ENCODE assay signal across 19 cellular contexts in genomic region chr5:141864371-141865370, GRCh38. TPM values are rescaled to one million over a fixed set of nuclear protein-coding genes. Genes with fewer than 3 reads are reported as not detected.
DNase-seq lines count a peak whose midpoint lies in the region; ATAC-seq and TF ChIP-seq lines count a peak whose summit lies in the region.
"Had no signal": no experiment of that assay in that cellular context is flagged by ENCODE, and none has a peak within 500 bp of the region (broad histone marks: within the 10 kb centered on the region; RNA-seq: fewer than 3 reads in every experiment).

No MANE protein-coding gene starts in this region.

- no peaks in the 10 kb centered on the region for H4K20me1 ChIP-seq in PC-3 (ENCODE audit: low read length)

- peak overlapping the region; percentile 65; the same call in 1 of the 2 replicates for H3K4me2 ChIP-seq in PC-3 (ENCODE audit: low read length)

- no peak for ATAC-seq in PC-3
- ATAC-seq in GM21619 (IDR thresholded peaks at IDR 0.05; ENCODE audit: unreplicated experiment), result no peak
- ATAC-seq: heart left ventricle; stimulated activated effector memory CD8-positive, alpha-beta T cell treated with anti-CD3 and anti-CD28 coated beads, Interleukin-12 subunit alpha, Interleukin-12 subunit beta, amount 100 ng/mL, for 72 hours had no signal

- no peaks in the 10 kb centered on the region for H3K9me2 ChIP-seq in PC-3 (replicated peaks; ENCODE audit: low read length)

- H3K9me3 ChIP-seq in PC-3 (ENCODE audit: low read length) (no peaks in the 10 kb centered on the region), thyroid gland (no peaks in the 10 kb centered on the region)
- H3K9me3 ChIP-seq: BLaER1 treated with 17β-estradiol and CSF1 and Interleukin-3, amounts not matched to agents 10 nM and 100 nM; heart left ventricle; right atrium auricular region had no signal

- WGBS in thyroid gland, 2 donors, result 72 to 75% methylated on average over 18 to 22 of the region's 24 CpGs

- H3F3A ChIP-seq in PC-3 (ENCODE audit: low read length, unreplicated experiment), result no peaks in the 10 kb centered on the region

- H3K9ac ChIP-seq in PC-3 (ENCODE audit: low read length), result no peak overlapping the region
- H3K9ac ChIP-seq: BLaER1 treated with 17β-estradiol and CSF1 and Interleukin-3, amounts not matched to agents 10 nM and 100 nM had no signal

- H3K9me3 Mint-ChIP-seq in glutamatergic neuron (ENCODE audit: unreplicated experiment), result peaks cover under 1% of the 10 kb centered on the region
- H3K9me3 Mint-ChIP-seq: stimulated activated effector memory CD8-positive, alpha-beta T cell treated with anti-CD3 and anti-CD28 coated beads, Interleukin-12 subunit alpha, Interleukin-12 subunit beta, amount 100 ng/mL, for 72 hours; type B pancreatic cell had no signal

- DNase-seq in NCI-H748 (lab: John Stamatoyannopoulos, UW; ENCODE audit: unreplicated experiment) (peak; percentile 33), NCI-H748 treated with DMSO at 0.1 percent for 48 hours (lab: John Stamatoyannopoulos, UW) (no peak), PC-3 (no peak), glutamatergic neuron (no peak), thyroid gland (peak; percentile 60 to 63), NCI-H345 treated with DMSO at 0.1 percent for 48 hours (lab: John Stamatoyannopoulos, UW; ENCODE audit: unreplicated experiment) (no peak)
- no peak for DNase-seq in NK-92 treated with Interleukin-12 subunit alpha and Interleukin-12 subunit beta, amount 100 ng/mL, for 24 hours (lab: John Stamatoyannopoulos, UW)
- DNase-seq: activated CD4-positive, alpha-beta T cell treated with anti-CD3 and anti-CD28 coated beads, Interleukin-2, amount 50 U/mL, for 4 hours; heart left ventricle; NCI-H1694; NCI-H345; nucleus accumbens; Right ventricle myocardium superior had no signal

- BruUV-seq in PC-3 (replicated peaks; lab: Mats Ljungman, UMichigan), result TSS peak; percentile 5

- TF ChIP-seq CTCF in PC-3 (conservative IDR thresholded peaks at IDR 0.05; ENCODE audit: low read depth, low read length) (no peak), glutamatergic neuron (IDR thresholded peaks at IDR 0.05; ENCODE audit: partially characterized antibody, unreplicated experiment) (no peak), thyroid gland (IDR thresholded peaks at IDR 0.05) (no peak)

- no peak for TF ChIP-seq POLR2A in thyroid gland (IDR thresholded peaks at IDR 0.05)

- no peak overlapping the region for H2AFZ ChIP-seq in PC-3 (ENCODE audit: low read length)

- POLR2A ChIA-PET in PC-3 (lab: Charles Lee; ENCODE audit: unreplicated experiment), result no interaction called here

- H3K4me1 Mint-ChIP-seq in glutamatergic neuron (ENCODE audit: low read depth, unreplicated experiment), result peaks cover 11% of the 10 kb centered on the region
- H3K4me1 Mint-ChIP-seq: stimulated activated effector memory CD8-positive, alpha-beta T cell treated with anti-CD3 and anti-CD28 coated beads, Interleukin-12 subunit alpha, Interleukin-12 subunit beta, amount 100 ng/mL, for 72 hours had no signal

- peaks cover 7% of the 10 kb centered on the region for H3K27me3 Mint-ChIP-seq in glutamatergic neuron (ENCODE audit: unreplicated experiment)

- intact Hi-C loops in PC-3 (cut with micrococcal nuclease), result no loop called here
- intact Hi-C loops in thyroid gland (cut with DNase I), result no loop called here

- H3K27ac ChIP-seq in PC-3 (ENCODE audit: low read length), result peak overlapping the region; percentile 95
- H3K27ac ChIP-seq in thyroid gland, result peak overlapping the region; percentile 62 to 73 (median 67)
- H3K27ac ChIP-seq: BLaER1 treated with 17β-estradiol and CSF1 and Interleukin-3, amounts not matched to agents 10 nM and 100 nM; heart left ventricle; right atrium auricular region had no signal

- H3K4me3 Mint-ChIP-seq in glutamatergic neuron (ENCODE audit: unreplicated experiment), result no peak overlapping the region
- H3K4me3 Mint-ChIP-seq: stimulated activated effector memory CD8-positive, alpha-beta T cell treated with anti-CD3 and anti-CD28 coated beads, Interleukin-12 subunit alpha, Interleukin-12 subunit beta, amount 100 ng/mL, for 72 hours had no signal

- H3K27ac Mint-ChIP-seq in glutamatergic neuron (ENCODE audit: unreplicated experiment), result peak overlapping the region; percentile 20
- H3K27ac Mint-ChIP-seq: stimulated activated effector memory CD8-positive, alpha-beta T cell treated with anti-CD3 and anti-CD28 coated beads, Interleukin-12 subunit alpha, Interleukin-12 subunit beta, amount 100 ng/mL, for 72 hours had no signal

- H3K36me3 ChIP-seq in PC-3 (ENCODE audit: low read depth, low read length) (peaks cover 16% of the 10 kb centered on the region), thyroid gland (peaks cover 0 to 19% of the 10 kb centered on the region in 2 donors)
- H3K36me3 ChIP-seq: BLaER1 treated with 17β-estradiol and CSF1 and Interleukin-3, amounts not matched to agents 10 nM and 100 nM had no signal

- peaks cover 25% of the 10 kb centered on the region for H3K4me1 ChIP-seq in PC-3 (ENCODE audit: insufficient read depth, low read length)
- H3K4me1 ChIP-seq in thyroid gland, result peaks cover 9 to 23% of the 10 kb centered on the region in 2 donors

- H3K36me3 Mint-ChIP-seq in glutamatergic neuron (ENCODE audit: unreplicated experiment), result peaks cover 2% of the 10 kb centered on the region
- H3K36me3 Mint-ChIP-seq: stimulated activated effector memory CD8-positive, alpha-beta T cell treated with anti-CD3 and anti-CD28 coated beads, Interleukin-12 subunit alpha, Interleukin-12 subunit beta, amount 100 ng/mL, for 72 hours; type B pancreatic cell had no signal

- peaks cover 14% of the 10 kb centered on the region for H3K79me2 ChIP-seq in PC-3 (ENCODE audit: low read length)

- H3K4me3 ChIP-seq in PC-3 (ENCODE audit: low read length) (no peak overlapping the region), thyroid gland (replicated peaks in 1 of 3) (no peak overlapping the region)
- H3K4me3 ChIP-seq: BLaER1 treated with 17β-estradiol and CSF1 and Interleukin-3, amounts not matched to agents 10 nM and 100 nM; heart left ventricle; right atrium auricular region had no signal

- CTCF ChIA-PET in PC-3 (lab: Charles Lee), result no interaction called here

- H3K27me3 ChIP-seq in PC-3 (ENCODE audit: low read length) (no peaks in the 10 kb centered on the region), thyroid gland (no peaks in the 10 kb centered on the region)
- H3K27me3 ChIP-seq: heart left ventricle, right atrium auricular region had no signal

RNA-seq across cellular contexts. Expression of gene PCDH1, which starts 13.5 kb away (rescaled TPM):
- total RNA-seq in PC-3 (2014; rRNA removed) (53.0 and 55.8 TPM in 2 replicates), glutamatergic neuron (ENCODE audit: unreplicated experiment) (7.9 TPM), thyroid gland (10 to 100 TPM; 23.4 to 76.2 (median 37.5) TPM)
- total RNA-seq: T-helper 1 cell treated with Interleukin-12 subunit alpha and Interleukin-12 subunit beta and Interleukin-4 antibody, amounts not matched to agents 30 ng/mL and 1 ng/mL, for 36 hours had no signal

RNA-seq across cellular contexts. Expression of gene DELE1, which starts 59.0 kb away (rescaled TPM):
- 46.6 and 58.9 TPM in 2 replicates for total RNA-seq in PC-3 (2014; rRNA removed)
- total RNA-seq in glutamatergic neuron (ENCODE audit: unreplicated experiment), result 108 TPM
- total RNA-seq in thyroid gland, result 100 to 1,000 TPM in 1 of 4 donors, 10 to 100 TPM in 3; 68.5 to 130 (median 85.1) TPM

Comparison
In these comparisons a context has a peak if more than half of its experiments do, and no peak if none do; other contexts are left out.
1. DNase-seq: peak in NCI-H748 (single experiment) and thyroid gland (2 of 2); none in NCI-H748 treated with DMSO at 0.1 percent for 48 hours (single experiment), PC-3 (single experiment), glutamatergic neuron (single experiment), NK-92 treated with Interleukin-12 subunit alpha and Interleukin-12 subunit beta, amount 100 ng/mL, for 24 hours (single experiment) and NCI-H345 treated with DMSO at 0.1 percent for 48 hours (single experiment).